11 cellular contexts compared by ENCODE assay signal in the genomic region with DNA sequence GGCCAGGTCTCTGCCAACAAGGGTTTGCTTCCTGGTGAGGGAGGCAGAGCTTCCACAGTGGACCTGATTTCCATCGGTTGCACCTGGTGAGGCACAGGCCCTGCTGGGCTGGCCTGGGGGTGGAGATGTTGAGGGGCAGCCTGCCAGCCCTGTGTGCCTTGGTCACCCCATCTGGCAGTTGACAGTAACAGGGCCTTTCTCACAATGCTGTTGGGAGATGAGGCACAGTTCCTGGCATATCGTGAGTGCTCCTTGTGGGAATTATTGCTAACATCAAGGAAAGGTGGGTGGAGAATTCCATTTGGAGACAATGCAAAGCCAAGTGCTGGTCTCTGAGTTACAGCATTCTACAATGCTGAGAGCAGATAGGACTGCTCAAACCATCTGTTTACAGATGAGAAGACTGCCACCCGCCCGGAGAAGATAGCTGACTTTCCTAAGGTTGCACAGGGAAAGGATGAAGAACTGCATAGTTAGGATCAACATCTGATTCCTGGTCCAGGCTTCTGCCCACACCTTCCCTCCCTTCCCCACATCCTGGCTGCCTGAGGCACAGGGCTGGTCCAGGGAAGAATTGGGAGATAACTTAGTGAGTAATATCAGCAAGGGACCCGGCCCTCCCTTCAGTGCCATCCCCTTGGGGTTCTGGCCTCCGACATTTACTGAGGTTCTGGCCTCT. TPM values are rescaled to one million over a fixed set of nuclear protein-coding genes. Genes with fewer than 3 reads are reported as not detected.
DNase-seq lines count a peak whose midpoint lies in the region; ATAC-seq and TF ChIP-seq lines count a peak whose summit lies in the region.
"Had no signal": no experiment of that assay in that cellular context is flagged by ENCODE, and none has a peak within 500 bp of the region (broad histone marks: within the 10 kb centered on the region; RNA-seq: fewer than 3 reads in every experiment).

No MANE protein-coding gene starts in this region.

- H3K27me3 ChIP-seq in colonic mucosa (no peaks in the 10 kb centered on the region), thymus (ENCODE audit: control insufficient read depth, insufficient read depth) (peaks cover 39% of the 10 kb centered on the region), upper lobe of right lung (peaks cover 12% of the 10 kb centered on the region)

- H3K36me3 Mint-ChIP-seq in memory B cell: peaks cover 2% of the 10 kb centered on the region

- H3K4me3 ChIP-seq in colonic mucosa: peak overlapping the region; percentile 79
- no peak overlapping the region for H3K4me3 ChIP-seq in thymus (ENCODE audit: low read length)
- no peak overlapping the region for H3K4me3 ChIP-seq in upper lobe of right lung

- peaks cover 8% of the 10 kb centered on the region for H3K4me1 Mint-ChIP-seq in memory B cell

- no peak overlapping the region for H3K27ac Mint-ChIP-seq in memory B cell

- H3K9ac ChIP-seq in colonic mucosa (ENCODE audit: low read depth in 2 of 2, low read length in 2 of 2): peak overlapping the region; percentile 93 to 95

- H3K27me3 Mint-ChIP-seq in memory B cell: peaks cover 35% of the 10 kb centered on the region

- H3K4me3 Mint-ChIP-seq in memory B cell: peak overlapping the region; percentile 95

- ATAC-seq in memory B cell (ENCODE audit: low read depth) (no peak), upper lobe of right lung (no peak)

- H3K27ac ChIP-seq in colonic mucosa: no peak overlapping the region
- peak overlapping the region; percentile 34 for H3K27ac ChIP-seq in thymus (ENCODE audit: low read depth)
- no peak overlapping the region for H3K27ac ChIP-seq in upper lobe of right lung

- H3K36me3 ChIP-seq in colonic mucosa: no peaks in the 10 kb centered on the region
- H3K36me3 ChIP-seq in thymus (ENCODE audit: control insufficient read depth, insufficient read depth): no peaks in the 10 kb centered on the region
- H3K36me3 ChIP-seq in upper lobe of right lung: no peaks in the 10 kb centered on the region

- intact Hi-C loops in colonic mucosa (cut with DNase I) (no loop called here), upper lobe of right lung (cut with DNase I) (no loop called here)

- WGBS in thymus: 94% methylated on average over 6 of the region's 6 CpGs

- H3K9me3 ChIP-seq in colonic mucosa (no peaks in the 10 kb centered on the region), thymus (ENCODE audit: control insufficient read depth) (no peaks in the 10 kb centered on the region), upper lobe of right lung (no peaks in the 10 kb centered on the region)

- no peaks in the 10 kb centered on the region for H3K9me3 Mint-ChIP-seq in memory B cell

- no peaks in the 10 kb centered on the region for H3K4me1 ChIP-seq in colonic mucosa
- H3K4me1 ChIP-seq in thymus (ENCODE audit: control insufficient read depth, insufficient read depth, low read length): peaks cover 2% of the 10 kb centered on the region
- peaks cover 14% of the 10 kb centered on the region for H3K4me1 ChIP-seq in upper lobe of right lung

- DNase-seq in NCI-H1694 (lab: John Stamatoyannopoulos, UW) (peak; percentile 21), NCI-H1694 treated with DMSO at 0.1 percent for 48 hours (lab: John Stamatoyannopoulos, UW) (no peak), colonic mucosa (no peak), memory B cell (ENCODE audit: low spot score in 2 of 2) (no peak), putamen (ENCODE audit: low spot score) (no peak), UCSD-AML1 (lab: John Stamatoyannopoulos, UW; ENCODE audit: unreplicated experiment) (no peak), upper lobe of right lung (no peak)
- DNase-seq: 8988T; activated CD4-positive, alpha-beta T cell treated with anti-CD3 and anti-CD28 coated beads for 4 hours; MV-4-11 had no signal

- TF ChIP-seq CTCF in colonic mucosa (IDR thresholded peaks at IDR 0.05) (no peak), upper lobe of right lung (IDR thresholded peaks at IDR 0.05) (no peak)

RNA-seq across cellular contexts. Expression of a gene that starts 1.8 kb away (rescaled TPM):
- 100 to 1,000 TPM; 203 to 212 TPM for total RNA-seq in colonic mucosa
- 15.6 TPM for polyA plus RNA-seq in thymus
- 40.6 TPM for total RNA-seq in upper lobe of right lung

RNA-seq across cellular contexts. Expression of a gene that starts 42.0 kb away (rescaled TPM):
- 1 to 10 TPM; 2.8 to 4.7 TPM for total RNA-seq in colonic mucosa
- polyA plus RNA-seq in thymus: 31.9 TPM
- total RNA-seq in upper lobe of right lung: 63.6 TPM

Comparison
In these comparisons a context has a peak if more than half of its experiments do, and no peak if none do; other contexts are left out.
1. RNA of a gene that starts 42.0 kb away (total RNA-seq): 63.6 TPM in upper lobe of right lung (single experiment); 2.8 to 4.7 TPM in colonic mucosa; every median in the first group is over 10 times any median in the second.